ENCODE assay signal across 8 cellular contexts in the genomic region with DNA sequence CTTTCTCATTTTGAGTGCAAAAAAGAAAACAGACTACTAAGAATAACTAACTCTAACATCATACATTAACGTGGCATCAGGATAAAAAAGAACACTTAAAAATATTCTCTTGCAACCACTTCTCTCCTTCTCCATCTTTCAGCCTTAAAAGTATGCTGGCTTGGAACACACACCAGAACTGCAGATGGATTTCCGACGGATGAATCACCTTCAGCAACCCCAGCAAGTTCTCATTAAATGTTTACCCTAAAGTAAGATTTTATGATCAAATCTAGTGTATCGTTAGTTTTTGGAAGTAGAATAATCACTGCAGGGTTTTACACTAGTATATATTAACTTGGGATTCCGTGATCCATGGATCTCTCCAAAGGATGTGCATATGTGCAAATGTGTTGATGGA. TPM values are rescaled to one million over a fixed set of nuclear protein-coding genes. Genes with fewer than 3 reads are reported as not detected.
DNase-seq lines count a peak whose midpoint lies in the region; ATAC-seq, FAIRE-seq and TF ChIP-seq lines count a peak whose summit lies in the region.

No MANE protein-coding gene starts in this region.

- H3K9me3 ChIP-seq in K562 (replicated peaks; ENCODE audit: control insufficient read depth, insufficient read depth, low read depth, low read length) (no peaks in the 10 kb centered on the region), muscle layer of colon (ENCODE audit: low read length) (no peaks in the 10 kb centered on the region)

- H3K4me3 ChIP-seq in KMS-11 (IDR thresholded peaks at IDR 0.05; ENCODE audit: insufficient read depth, low read depth, low read length) (no peak overlapping the region), K562 (peak overlapping the region; percentile 73), muscle layer of colon (ENCODE audit: low read depth in 1 of 2, low read length in 2 of 2) (peak overlapping the region in 1 of 2 donors; percentile 99)

- TF ChIP-seq POLR2A in K562 (conservative IDR thresholded peaks at IDR 0.05), result no peak

- H3K27ac ChIP-seq in KMS-11, result no peak overlapping the region
- no peak overlapping the region; the same call in 2 of the 3 replicates for H3K27ac ChIP-seq in K562 (ENCODE audit: extremely low read depth, low read depth, low read length)
- H3K27ac ChIP-seq in muscle layer of colon (ENCODE audit: low read depth, low read length), result no peak overlapping the region

- POLR2A ChIA-PET in K562 (lab: Yijun Ruan, JAX), result interaction anchor here (1.2 to 1.8 kb wide), 5 partner anchors 8 to 176 kb away, joined by 4 to 7 read pairs (median 5); no protein-coding TSS in a partner anchor

- H3K79me2 ChIP-seq in KMS-11 (ENCODE audit: insufficient read depth, low read depth) (0 out of 2 replicates have a peak, but pooled peaks cover 4% of the 10 kb centered on the region), K562 (ENCODE audit: control insufficient read depth, insufficient read depth, low read length) (peaks cover 34% of the 10 kb centered on the region)

- DNase-seq in AG20443 (ENCODE audit: low spot score), result peak; percentile 62
- DNase-seq in K562 (ENCODE audit: extremely low read depth in 1 of 4, low spot score in 3 of 4), result no peak
- DNase-seq in cerebellar nuclear complex (lab: John Stamatoyannopoulos, UW), result no peak
- no peak for DNase-seq in NCI-H146 (lab: John Stamatoyannopoulos, UW)

- intact Hi-C loops in K562 (cut with micrococcal nuclease), result loop anchor here (5.0 kb wide), 1 partner anchor 362 kb away; no protein-coding TSS in a partner anchor

- H3K9me1 ChIP-seq in K562 (ENCODE audit: control insufficient read depth, insufficient read depth, low read length), result no peaks in the 10 kb centered on the region

- 20% methylated on average over 5 of the region's 5 CpGs for WGBS in K562 (ENCODE audit: insufficient coverage, low coverage, missing lambda C conversion rate)

- H2AFZ ChIP-seq in KMS-11 (ENCODE audit: low read depth) (no peak overlapping the region), K562 (ENCODE audit: low read depth, low read length) (no peak overlapping the region)

- TF ChIP-seq EP300 in K562 (IDR thresholded peaks at IDR 0.05; ENCODE audit: low read length), result no peak

- peak overlapping the region; percentile 80 for H3K4me2 ChIP-seq in KMS-11
- peak overlapping the region; percentile 98 for H3K4me2 ChIP-seq in K562 (ENCODE audit: insufficient read depth, low read length)

- no peaks in the 10 kb centered on the region for H4K20me1 ChIP-seq in KMS-11 (ENCODE audit: insufficient read depth)
- H4K20me1 ChIP-seq in K562 (replicated peaks; ENCODE audit: control insufficient read depth, insufficient read depth, low read length), result no peaks in the 10 kb centered on the region

- no peaks in the 10 kb centered on the region for H3K27me3 ChIP-seq in KMS-11 (ENCODE audit: insufficient read depth, low read depth)
- H3K27me3 ChIP-seq in K562 (ENCODE audit: control insufficient read depth in 2 of 2, insufficient read depth in 2 of 2, low read length in 2 of 2), result no peaks in the 10 kb centered on the region
- H3K27me3 ChIP-seq in muscle layer of colon (ENCODE audit: control insufficient read depth in 1 of 2, insufficient read depth in 2 of 2, low read length in 2 of 2), result no peaks in the 10 kb centered on the region

- CTCF ChIA-PET in K562 (lab: Yijun Ruan, JAX; ENCODE audit: low intra/inter-chr PET ratio), result no interaction called here

- no peak for TF ChIP-seq RAD21 in K562 (CRISPR knock-in tag; conservative IDR thresholded peaks at IDR 0.05 in 1 of 2, IDR thresholded peaks at IDR 0.05 in 1 of 2)

- FAIRE-seq in K562 (lab: Jason Lieb, UNC), result no peak

- no TSS peak for BruUV-seq in K562 (replicated peaks; lab: Mats Ljungman, UMichigan)

- H3K9ac ChIP-seq in KMS-11, result peak overlapping the region; percentile 87; the same call in 1 of the 2 replicates
- peak overlapping the region in 1 of 2 experiments; percentile 93; a peak in 2 of 4 replicates for H3K9ac ChIP-seq in K562 (ENCODE audit: insufficient read depth in 1 of 2, low read depth in 2 of 2, low read length in 2 of 2)
- H3K9ac ChIP-seq in muscle layer of colon (ENCODE audit: low read length), result peak overlapping the region; percentile 81

- in situ Hi-C loops in K562 (cut with MboI), result loop anchor here (25.0 kb wide), 1 partner anchor 537 kb away; a partner anchor contains a TSS

- peaks cover 20% of the 10 kb centered on the region for H3K4me1 ChIP-seq in KMS-11 (ENCODE audit: low read depth, poor library complexity, severe bottlenecking)
- H3K4me1 ChIP-seq in K562 (replicated peaks in 1 of 2; ENCODE audit: control insufficient read depth in 2 of 2, insufficient read depth in 2 of 2, low read length in 2 of 2), result peaks cover 11 to 14% of the 10 kb centered on the region in 2 experiments
- H3K4me1 ChIP-seq in muscle layer of colon (ENCODE audit: insufficient read depth, low read length), result peaks cover 20% of the 10 kb centered on the region

- H3K36me3 ChIP-seq in KMS-11 (ENCODE audit: insufficient read depth) (no peaks in the 10 kb centered on the region), K562 (ENCODE audit: control insufficient read depth, insufficient read depth, low read length) (peaks cover 5% of the 10 kb centered on the region; the same call in 1 of the 3 replicates), muscle layer of colon (ENCODE audit: insufficient read depth, low read length) (peaks cover 2% of the 10 kb centered on the region)

- ATAC-seq in K562 (no peak), HG02623 (IDR thresholded peaks at IDR 0.05; ENCODE audit: unreplicated experiment) (no peak), HG03521 (IDR thresholded peaks at IDR 0.05; ENCODE audit: unreplicated experiment) (no peak)

- TF ChIP-seq CTCF in KMS-11 (conservative IDR thresholded peaks at IDR 0.05; ENCODE audit: low read depth, low read length) (no peak), K562 (IDR thresholded peaks at IDR 0.05 in 2 of 3, conservative IDR thresholded peaks at IDR 0.05 in 1 of 3; ENCODE audit: insufficient read depth in 2 of 3, low read depth in 1 of 3, low read length in 3 of 3) (no peak)

RNA-seq across cellular contexts. Expression of a gene that starts 1.2 kb away (rescaled TPM):
- total RNA-seq in K562 (2011; cell fraction: chromatin; rRNA removed; ENCODE audit: low replicate concordance), result 35.9 and 58.1 TPM in 2 replicates
- total RNA-seq in K562 (2011; cell fraction: nucleolus; rRNA removed), result 28.6 and 29.0 TPM in 2 replicates
- total RNA-seq in K562 (2011; cell fraction: nucleoplasm; rRNA removed), result 30.7 and 32.6 TPM in 2 replicates
- total RNA-seq in K562 (2014; rRNA removed) (25.3 and 29.3 TPM in 2 replicates), K562 (2014; rRNA removed; fragmentation: Illumina TruSeq; extraction: Trizol) (11.8 and 14.3 TPM in 2 replicates), K562 (2015; rRNA removed; fragmentation: Illumina TruSeq; extraction: Trizol) (10.0 and 10.8 TPM in 2 replicates), K562 (2021) (24.0 and 34.4 TPM in 2 replicates)
- polyA plus RNA-seq in K562 (2011; rRNA removed) (32.8 and 39.6 TPM in 2 replicates), K562 (2014; fragmentation: Illumina TruSeq; extraction: Trizol) (16.3 and 19.8 TPM in 2 replicates), K562 (2014; fragmentation: Nextera tagmentation; extraction: Ambion mirVana) (1 to 10 TPM; 2.8 to 5.5 TPM), K562 (2014; rRNA removed) (19.9 and 29.1 TPM in 2 replicates)
- 15.8 and 25.2 TPM in 2 replicates for polyA plus RNA-seq in K562 (2011; cell fraction: cytosol; rRNA removed)
- 51.4 and 57.6 TPM in 2 replicates for polyA plus RNA-seq in K562 (2011; cell fraction: nucleus; rRNA removed)
- 25.0 and 31.8 TPM in 2 replicates for polyA plus RNA-seq in K562 (2012)
- polyA minus RNA-seq in K562 (2011; rRNA and poly(A)+ RNA removed), result 32.3 and 32.9 TPM in 2 replicates
- polyA minus RNA-seq in K562 (2011; cell fraction: cytosol; rRNA and poly(A)+ RNA removed), result 11.6 and 13.7 TPM in 2 replicates
- 29.9 and 36.3 TPM in 2 replicates for polyA minus RNA-seq in K562 (2011; cell fraction: nucleus; rRNA and poly(A)+ RNA removed)

RNA-seq across cellular contexts. Expression of a gene that starts 50.8 kb away (rescaled TPM):
- total RNA-seq in K562 (2011; cell fraction: chromatin; rRNA removed; ENCODE audit: low replicate concordance), result 104 and 130 TPM in 2 replicates
- 186 and 192 TPM in 2 replicates for total RNA-seq in K562 (2011; cell fraction: nucleolus; rRNA removed)
- 198 and 249 TPM in 2 replicates for total RNA-seq in K562 (2011; cell fraction: nucleoplasm; rRNA removed)
- 46.9 and 62.2 TPM in 2 replicates for total RNA-seq in K562 (2014; rRNA removed)
- total RNA-seq in K562 (2014; rRNA removed; fragmentation: Illumina TruSeq; extraction: Trizol), result 87.9 and 95.0 TPM in 2 replicates
- total RNA-seq in K562 (2015; rRNA removed; fragmentation: Illumina TruSeq; extraction: Trizol), result 101 and 105 TPM in 2 replicates
- 124 and 126 TPM in 2 replicates for total RNA-seq in K562 (2021)
- polyA plus RNA-seq in K562 (2011; rRNA removed), result 169 and 170 TPM in 2 replicates
- polyA plus RNA-seq in K562 (2011; cell fraction: cytosol; rRNA removed), result 135 and 158 TPM in 2 replicates
- polyA plus RNA-seq in K562 (2011; cell fraction: nucleus; rRNA removed), result 48.7 and 51.6 TPM in 2 replicates
- polyA plus RNA-seq in K562 (2012), result 81.0 and 147 TPM in 2 replicates
- polyA plus RNA-seq in K562 (2014; fragmentation: Illumina TruSeq; extraction: Trizol), result 154 and 185 TPM in 2 replicates
- polyA plus RNA-seq in K562 (2014; fragmentation: Nextera tagmentation; extraction: Ambion mirVana), result 100 to 1,000 TPM; 206 to 233 TPM
- 84.7 and 134 TPM in 2 replicates for polyA plus RNA-seq in K562 (2014; rRNA removed)
- polyA minus RNA-seq in K562 (2011; rRNA and poly(A)+ RNA removed), result 234 and 258 TPM in 2 replicates
- polyA minus RNA-seq in K562 (2011; cell fraction: cytosol; rRNA and poly(A)+ RNA removed), result 112 and 142 TPM in 2 replicates
- 30.7 and 39.5 TPM in 2 replicates for polyA minus RNA-seq in K562 (2011; cell fraction: nucleus; rRNA and poly(A)+ RNA removed)

RNA-seq across cellular contexts. Expression of a gene that starts 56.2 kb away (rescaled TPM):
- 5.4 and 5.8 TPM in 2 replicates for total RNA-seq in K562 (2011; cell fraction: chromatin; rRNA removed; ENCODE audit: low replicate concordance)
- 3.0 and 4.5 TPM in 2 replicates for total RNA-seq in K562 (2011; cell fraction: nucleolus; rRNA removed)
- total RNA-seq in K562 (2011; cell fraction: nucleoplasm; rRNA removed), result 3.9 and 4.5 TPM in 2 replicates
- total RNA-seq in K562 (2014; rRNA removed), result 5.1 and 8.8 TPM in 2 replicates
- 6.6 and 7.9 TPM in 2 replicates for total RNA-seq in K562 (2014; rRNA removed; fragmentation: Illumina TruSeq; extraction: Trizol)
- total RNA-seq in K562 (2015; rRNA removed; fragmentation: Illumina TruSeq; extraction: Trizol), result 6.2 and 8.5 TPM in 2 replicates
- total RNA-seq in K562 (2021), result 4.7 and 6.3 TPM in 2 replicates
- polyA plus RNA-seq in K562 (2011; rRNA removed), result 4.3 and 8.4 TPM in 2 replicates
- polyA plus RNA-seq in K562 (2011; cell fraction: cytosol; rRNA removed), result 2.7 and 3.3 TPM in 2 replicates
- 4.9 and 5.4 TPM in 2 replicates for polyA plus RNA-seq in K562 (2011; cell fraction: nucleus; rRNA removed)
- 5.6 and 9.0 TPM in 2 replicates for polyA plus RNA-seq in K562 (2012)
- polyA plus RNA-seq in K562 (2014; fragmentation: Illumina TruSeq; extraction: Trizol), result 7.7 and 7.9 TPM in 2 replicates
- 1 to 10 TPM; 7.0 to 9.2 TPM for polyA plus RNA-seq in K562 (2014; fragmentation: Nextera tagmentation; extraction: Ambion mirVana)
- polyA plus RNA-seq in K562 (2014; rRNA removed), result 3.7 and 6.7 TPM in 2 replicates
- polyA minus RNA-seq in K562 (2011; rRNA and poly(A)+ RNA removed), result 3.2 and 6.8 TPM in 2 replicates
- polyA minus RNA-seq in K562 (2011; cell fraction: cytosol; rRNA and poly(A)+ RNA removed), result 1.7 and 4.8 TPM in 2 replicates
- 3.2 and 3.6 TPM in 2 replicates for polyA minus RNA-seq in K562 (2011; cell fraction: nucleus; rRNA and poly(A)+ RNA removed)
